2 cellular contexts compared by ENCODE assay signal in the genomic region with DNA sequence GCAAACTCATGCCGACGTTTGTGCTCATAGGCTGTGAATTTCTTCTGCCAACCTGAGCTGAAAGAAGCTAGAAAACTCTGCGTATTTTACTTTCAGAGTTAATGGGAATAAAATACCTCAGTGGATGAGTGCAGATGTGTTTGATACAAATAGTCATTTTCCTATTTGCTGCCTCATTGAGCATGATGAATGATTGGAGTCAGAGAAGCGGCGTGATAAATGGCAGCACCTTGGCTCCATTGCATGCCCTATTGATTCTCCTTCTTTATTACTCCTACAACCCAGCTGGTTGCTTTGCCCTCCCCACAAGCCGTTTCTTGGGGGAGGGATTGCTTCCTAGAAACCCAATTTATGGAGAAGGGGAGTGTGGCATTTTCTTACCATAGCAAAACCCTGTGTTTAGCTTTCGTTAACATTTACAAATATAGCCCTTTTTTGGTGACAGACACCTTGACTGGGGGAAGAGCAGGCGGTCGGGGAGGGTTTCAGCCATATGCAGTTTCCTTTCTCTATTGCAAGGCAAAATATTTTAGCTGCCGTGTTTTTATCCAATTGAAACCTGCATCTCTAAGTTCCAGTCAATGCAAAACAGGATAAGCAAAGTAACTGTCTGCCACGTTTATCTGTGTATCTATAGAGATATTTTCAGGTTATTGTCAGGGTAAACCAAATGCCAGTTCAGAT.
TF ChIP-seq lines count a peak whose summit lies in the region.

No MANE protein-coding gene starts in this region.

TF ChIP-seq in GM23338, 12 proteins besides CTCF, POLR2A, EP300 and RAD21:
- TF ChIP-seq, protein P1, sequence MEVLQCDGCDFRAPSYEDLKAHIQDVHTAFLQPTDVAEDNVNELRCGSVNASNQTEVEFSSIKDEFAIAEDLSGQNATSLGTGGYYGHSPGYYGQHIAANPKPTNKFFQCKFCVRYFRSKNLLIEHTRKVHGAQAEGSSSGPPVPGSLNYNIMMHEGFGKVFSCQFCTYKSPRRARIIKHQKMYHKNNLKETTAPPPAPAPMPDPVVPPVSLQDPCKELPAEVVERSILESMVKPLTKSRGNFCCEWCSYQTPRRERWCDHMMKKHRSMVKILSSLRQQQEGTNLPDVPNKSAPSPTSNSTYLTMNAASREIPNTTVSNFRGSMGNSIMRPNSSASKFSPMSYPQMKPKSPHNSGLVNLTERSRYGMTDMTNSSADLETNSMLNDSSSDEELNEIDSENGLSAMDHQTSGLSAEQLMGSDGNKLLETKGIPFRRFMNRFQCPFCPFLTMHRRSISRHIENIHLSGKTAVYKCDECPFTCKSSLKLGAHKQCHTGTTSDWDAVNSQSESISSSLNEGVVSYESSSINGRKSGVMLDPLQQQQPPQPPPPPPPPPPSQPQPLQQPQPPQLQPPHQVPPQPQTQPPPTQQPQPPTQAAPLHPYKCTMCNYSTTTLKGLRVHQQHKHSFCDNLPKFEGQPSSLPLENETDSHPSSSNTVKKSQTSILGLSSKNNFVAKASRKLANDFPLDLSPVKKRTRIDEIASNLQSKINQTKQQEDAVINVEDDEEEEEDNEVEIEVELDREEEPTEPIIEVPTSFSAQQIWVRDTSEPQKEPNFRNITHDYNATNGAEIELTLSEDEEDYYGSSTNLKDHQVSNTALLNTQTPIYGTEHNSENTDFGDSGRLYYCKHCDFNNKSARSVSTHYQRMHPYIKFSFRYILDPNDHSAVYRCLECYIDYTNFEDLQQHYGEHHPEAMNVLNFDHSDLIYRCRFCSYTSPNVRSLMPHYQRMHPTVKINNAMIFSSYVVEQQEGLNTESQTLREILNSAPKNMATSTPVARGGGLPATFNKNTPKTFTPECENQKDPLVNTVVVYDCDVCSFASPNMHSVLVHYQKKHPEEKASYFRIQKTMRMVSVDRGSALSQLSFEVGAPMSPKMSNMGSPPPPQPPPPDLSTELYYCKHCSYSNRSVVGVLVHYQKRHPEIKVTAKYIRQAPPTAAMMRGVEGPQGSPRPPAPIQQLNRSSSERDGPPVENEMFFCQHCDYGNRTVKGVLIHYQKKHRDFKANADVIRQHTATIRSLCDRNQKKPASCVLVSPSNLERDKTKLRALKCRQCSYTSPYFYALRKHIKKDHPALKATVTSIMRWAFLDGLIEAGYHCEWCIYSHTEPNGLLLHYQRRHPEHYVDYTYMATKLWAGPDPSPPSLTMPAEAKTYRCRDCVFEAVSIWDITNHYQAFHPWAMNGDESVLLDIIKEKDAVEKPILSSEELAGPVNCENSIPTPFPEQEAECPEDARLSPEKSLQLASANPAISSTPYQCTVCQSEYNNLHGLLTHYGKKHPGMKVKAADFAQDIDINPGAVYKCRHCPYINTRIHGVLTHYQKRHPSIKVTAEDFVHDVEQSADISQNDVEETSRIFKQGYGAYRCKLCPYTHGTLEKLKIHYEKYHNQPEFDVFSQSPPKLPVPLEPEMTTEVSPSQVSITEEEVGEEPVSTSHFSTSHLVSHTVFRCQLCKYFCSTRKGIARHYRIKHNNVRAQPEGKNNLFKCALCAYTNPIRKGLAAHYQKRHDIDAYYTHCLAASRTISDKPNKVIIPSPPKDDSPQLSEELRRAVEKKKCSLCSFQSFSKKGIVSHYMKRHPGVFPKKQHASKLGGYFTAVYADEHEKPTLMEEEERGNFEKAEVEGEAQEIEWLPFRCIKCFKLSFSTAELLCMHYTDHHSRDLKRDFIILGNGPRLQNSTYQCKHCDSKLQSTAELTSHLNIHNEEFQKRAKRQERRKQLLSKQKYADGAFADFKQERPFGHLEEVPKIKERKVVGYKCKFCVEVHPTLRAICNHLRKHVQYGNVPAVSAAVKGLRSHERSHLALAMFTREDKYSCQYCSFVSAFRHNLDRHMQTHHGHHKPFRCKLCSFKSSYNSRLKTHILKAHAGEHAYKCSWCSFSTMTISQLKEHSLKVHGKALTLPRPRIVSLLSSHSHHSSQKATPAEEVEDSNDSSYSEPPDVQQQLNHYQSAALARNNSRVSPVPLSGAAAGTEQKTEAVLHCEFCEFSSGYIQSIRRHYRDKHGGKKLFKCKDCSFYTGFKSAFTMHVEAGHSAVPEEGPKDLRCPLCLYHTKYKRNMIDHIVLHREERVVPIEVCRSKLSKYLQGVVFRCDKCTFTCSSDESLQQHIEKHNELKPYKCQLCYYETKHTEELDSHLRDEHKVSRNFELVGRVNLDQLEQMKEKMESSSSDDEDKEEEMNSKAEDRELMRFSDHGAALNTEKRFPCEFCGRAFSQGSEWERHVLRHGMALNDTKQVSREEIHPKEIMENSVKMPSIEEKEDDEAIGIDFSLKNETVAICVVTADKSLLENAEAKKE (CRISPR knock-in tag; IDR thresholded peaks at IDR 0.05) = no peak
- TF ChIP-seq NANOG (IDR thresholded peaks at IDR 0.05; ENCODE audit: borderline replicate concordance) (no peak), EZH2 (IDR thresholded peaks at IDR 0.05; ENCODE audit: low read depth, unreplicated experiment) (no peak)
- TF ChIP-seq, protein P2, sequence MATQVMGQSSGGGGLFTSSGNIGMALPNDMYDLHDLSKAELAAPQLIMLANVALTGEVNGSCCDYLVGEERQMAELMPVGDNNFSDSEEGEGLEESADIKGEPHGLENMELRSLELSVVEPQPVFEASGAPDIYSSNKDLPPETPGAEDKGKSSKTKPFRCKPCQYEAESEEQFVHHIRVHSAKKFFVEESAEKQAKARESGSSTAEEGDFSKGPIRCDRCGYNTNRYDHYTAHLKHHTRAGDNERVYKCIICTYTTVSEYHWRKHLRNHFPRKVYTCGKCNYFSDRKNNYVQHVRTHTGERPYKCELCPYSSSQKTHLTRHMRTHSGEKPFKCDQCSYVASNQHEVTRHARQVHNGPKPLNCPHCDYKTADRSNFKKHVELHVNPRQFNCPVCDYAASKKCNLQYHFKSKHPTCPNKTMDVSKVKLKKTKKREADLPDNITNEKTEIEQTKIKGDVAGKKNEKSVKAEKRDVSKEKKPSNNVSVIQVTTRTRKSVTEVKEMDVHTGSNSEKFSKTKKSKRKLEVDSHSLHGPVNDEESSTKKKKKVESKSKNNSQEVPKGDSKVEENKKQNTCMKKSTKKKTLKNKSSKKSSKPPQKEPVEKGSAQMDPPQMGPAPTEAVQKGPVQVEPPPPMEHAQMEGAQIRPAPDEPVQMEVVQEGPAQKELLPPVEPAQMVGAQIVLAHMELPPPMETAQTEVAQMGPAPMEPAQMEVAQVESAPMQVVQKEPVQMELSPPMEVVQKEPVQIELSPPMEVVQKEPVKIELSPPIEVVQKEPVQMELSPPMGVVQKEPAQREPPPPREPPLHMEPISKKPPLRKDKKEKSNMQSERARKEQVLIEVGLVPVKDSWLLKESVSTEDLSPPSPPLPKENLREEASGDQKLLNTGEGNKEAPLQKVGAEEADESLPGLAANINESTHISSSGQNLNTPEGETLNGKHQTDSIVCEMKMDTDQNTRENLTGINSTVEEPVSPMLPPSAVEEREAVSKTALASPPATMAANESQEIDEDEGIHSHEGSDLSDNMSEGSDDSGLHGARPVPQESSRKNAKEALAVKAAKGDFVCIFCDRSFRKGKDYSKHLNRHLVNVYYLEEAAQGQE (IDR thresholded peaks at IDR 0.05; ENCODE audit: unreplicated experiment) = no peak
- TF ChIP-seq, protein P3, sequence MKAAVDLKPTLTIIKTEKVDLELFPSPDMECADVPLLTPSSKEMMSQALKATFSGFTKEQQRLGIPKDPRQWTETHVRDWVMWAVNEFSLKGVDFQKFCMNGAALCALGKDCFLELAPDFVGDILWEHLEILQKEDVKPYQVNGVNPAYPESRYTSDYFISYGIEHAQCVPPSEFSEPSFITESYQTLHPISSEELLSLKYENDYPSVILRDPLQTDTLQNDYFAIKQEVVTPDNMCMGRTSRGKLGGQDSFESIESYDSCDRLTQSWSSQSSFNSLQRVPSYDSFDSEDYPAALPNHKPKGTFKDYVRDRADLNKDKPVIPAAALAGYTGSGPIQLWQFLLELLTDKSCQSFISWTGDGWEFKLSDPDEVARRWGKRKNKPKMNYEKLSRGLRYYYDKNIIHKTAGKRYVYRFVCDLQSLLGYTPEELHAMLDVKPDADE (IDR thresholded peaks at IDR 0.05) = no peak

TF ChIP-seq in GM12878, 131 proteins besides CTCF, POLR2A, EP300 and RAD21 (continued from another document):
- TF ChIP-seq IKZF1 (conservative IDR thresholded peaks at IDR 0.05) = no peak
